8 cellular contexts compared by ENCODE assay signal in genomic region chr17:82037889-82038195, GRCh38. TPM values are rescaled to one million over a fixed set of nuclear protein-coding genes. Genes with fewer than 3 reads are reported as not detected.
A peak's percentile ranks its signal among the peaks of the same experiment; 100 is the strongest.
DNase-seq lines count a peak whose midpoint lies in the region; ATAC-seq, FAIRE-seq and TF ChIP-seq lines count a peak whose summit lies in the region.

No MANE protein-coding gene starts in this region.

- H3K23ac ChIP-seq in H1 (ENCODE audit: insufficient read length): no peak overlapping the region

- DNase-seq in CD4-positive, CD25-positive, alpha-beta regulatory T cell: no peak
- DNase-seq in NT2/D1 (ENCODE audit: low read depth, low spot score) (no peak), H1 (ENCODE audit: low read depth in 1 of 2, low spot score in 2 of 2) (no peak), osteoblast (ENCODE audit: insufficient read length, low spot score, missing footprints) (no peak), hippocampal formation (lab: John Stamatoyannopoulos, UW) (no peak), KG1 (lab: John Stamatoyannopoulos, UW) (no peak)

- TF ChIP-seq POLR2A in H1 (IDR thresholded peaks at IDR 0.05; ENCODE audit: control extremely low read depth in 1 of 2, low read depth in 2 of 2, low read length in 2 of 2): no peak

- WGBS in H1 (ENCODE audit: extremely low coverage in 1 of 2, insufficient coverage in 1 of 2, insufficient read length in 1 of 2, insufficient replicate concordance in 2 of 2, low coverage in 1 of 2, low lambda C conversion rate in 2 of 2, missing lambda C conversion rate in 1 of 2), 2 experiments: 29% methylated on average over 10 of the region's 10 CpGs; no CpG with 5 or more reads in 1 of the 2 experiments

- no peak overlapping the region for H4K5ac ChIP-seq in H1 (ENCODE audit: insufficient read length, low read depth, low read length)

- no peak overlapping the region for H2BK20ac ChIP-seq in H1 (ENCODE audit: low read length)

- no peak for TF ChIP-seq EP300 in H1 (IDR thresholded peaks at IDR 0.05; ENCODE audit: borderline replicate concordance in 1 of 2, low read depth in 2 of 2, low read length in 2 of 2)

- no peak overlapping the region for H3K4ac ChIP-seq in H1 (replicated peaks; ENCODE audit: insufficient read length, low read depth, low read length)

- peak overlapping the region; percentile 86 for H3K27ac ChIP-seq in CD4-positive, CD25-positive, alpha-beta regulatory T cell (ENCODE audit: insufficient read depth, low read length, poor library complexity, severe bottlenecking)
- H3K27ac ChIP-seq in H1 (ENCODE audit: low read depth, low read length) (no peak overlapping the region), osteoblast (ENCODE audit: low read depth, low read length) (peak overlapping the region; percentile 60)

- peaks cover 9% of the 10 kb centered on the region; the same call in 1 of the 2 replicates for H3K23me2 ChIP-seq in H1 (ENCODE audit: low read depth, low read length)

- H3K36me3 Mint-ChIP-seq in CD4-positive, CD25-positive, alpha-beta regulatory T cell: peaks cover 5% of the 10 kb centered on the region

- no peaks in the 10 kb centered on the region; the same call in 1 of the 2 replicates for H3K79me1 ChIP-seq in H1 (ENCODE audit: low read depth, low read length)

- no peak overlapping the region for H4K8ac ChIP-seq in H1 (ENCODE audit: extremely low read depth, insufficient read depth, low read length)

- no peak overlapping the region for H3K18ac ChIP-seq in H1 (ENCODE audit: extremely low read depth, low read length)

- H3K79me2 ChIP-seq in H1 (ENCODE audit: control insufficient read depth in 1 of 2, insufficient read depth in 2 of 2, low read length in 2 of 2) (no peaks in the 10 kb centered on the region; a peak in 1 of 4 replicates), osteoblast (ENCODE audit: insufficient read depth, low read length) (no peaks in the 10 kb centered on the region)

- TF ChIP-seq CTCF in H1 (IDR thresholded peaks at IDR 0.05; ENCODE audit: control extremely low read depth in 1 of 3, insufficient read depth in 1 of 3, low read depth in 1 of 3, low read length in 3 of 3): no peak
- TF ChIP-seq CTCF in osteoblast (IDR thresholded peaks at IDR 0.05; ENCODE audit: extremely low read depth, low read depth, low read length): no peak

- H3K27me3 Mint-ChIP-seq in CD4-positive, CD25-positive, alpha-beta regulatory T cell: no peaks in the 10 kb centered on the region

- H3K4me1 ChIP-seq in CD4-positive, CD25-positive, alpha-beta regulatory T cell (ENCODE audit: control insufficient read depth, insufficient read depth, low read length, poor library complexity, severe bottlenecking): peaks cover 23% of the 10 kb centered on the region
- H3K4me1 ChIP-seq in NT2/D1 (ENCODE audit: insufficient read depth, insufficient read length) (peaks cover 28% of the 10 kb centered on the region), H1 (replicated peaks in 1 of 4; ENCODE audit: control insufficient read depth in 3 of 4, insufficient read depth in 4 of 4, low read length in 3 of 4) (peaks cover 3 to 12% (median 4%) of the 10 kb centered on the region in 4 experiments; a peak in 6 of 7 replicates), osteoblast (ENCODE audit: insufficient read depth, low read length) (peaks cover 20% of the 10 kb centered on the region)

- TF ChIP-seq RAD21 in H1 (IDR thresholded peaks at IDR 0.05 in 1 of 2, conservative IDR thresholded peaks at IDR 0.05 in 1 of 2; ENCODE audit: low read depth in 2 of 2, low read length in 2 of 2): no peak

- H2BK15ac ChIP-seq in H1 (ENCODE audit: low read length): no peak overlapping the region

- ATAC-seq in CD4-positive, CD25-positive, alpha-beta regulatory T cell (ENCODE audit: low read depth in 2 of 2): no peak
- ATAC-seq in HG02970 (IDR thresholded peaks at IDR 0.05; ENCODE audit: low FRiP score, unreplicated experiment) (no peak), HG03159 (IDR thresholded peaks at IDR 0.05; ENCODE audit: unreplicated experiment) (no peak)

- no peaks in the 10 kb centered on the region for H3K9me3 Mint-ChIP-seq in CD4-positive, CD25-positive, alpha-beta regulatory T cell

- no peaks in the 10 kb centered on the region for H3K9me3 ChIP-seq in CD4-positive, CD25-positive, alpha-beta regulatory T cell (ENCODE audit: control insufficient read depth in 2 of 2, low read length in 2 of 2)
- H3K9me3 ChIP-seq in NT2/D1 (ENCODE audit: insufficient read depth, low read length) (no peaks in the 10 kb centered on the region), H1 (ENCODE audit: insufficient read depth in 2 of 2, low read depth in 1 of 2, low read length in 1 of 2) (no peaks in the 10 kb centered on the region), osteoblast (ENCODE audit: low read depth, low read length) (no peaks in the 10 kb centered on the region)

- H2AFZ ChIP-seq in H1 (ENCODE audit: low read length) (peak overlapping the region; percentile 85; the same call in 1 of the 2 replicates), osteoblast (ENCODE audit: low read length) (peak overlapping the region; percentile 93)

- H3K4me3 ChIP-seq in CD4-positive, CD25-positive, alpha-beta regulatory T cell (ENCODE audit: low read depth, low read length): peak overlapping the region; percentile 78
- no peak overlapping the region for H3K4me3 ChIP-seq in NT2/D1 (ENCODE audit: insufficient read length, low read depth)
- peak overlapping the region in 1 of 4 experiments; percentile 77; a peak in 4 of 8 replicates for H3K4me3 ChIP-seq in H1 (ENCODE audit: extremely low read depth in 1 of 4, insufficient read depth in 2 of 4, low read depth in 3 of 4, low read length in 4 of 4)
- peak overlapping the region; percentile 83 for H3K4me3 ChIP-seq in osteoblast (ENCODE audit: insufficient read depth, low read length)

- POLR2A ChIA-PET in H1 (lab: Charles Lee; ENCODE audit: partially characterized antibody): interaction anchor here (0.9 to 1.8 kb wide), 7 partner anchors 14 to 168 kb away, joined by 3 to 9 read pairs (median 6); partner anchors contain the start of genes CENPX, FASN, GPS1 and LRRC45

- H2AK5ac ChIP-seq in H1 (ENCODE audit: low read depth, low read length): no peak overlapping the region

- H3K9ac ChIP-seq in NT2/D1 (ENCODE audit: insufficient read length, low read depth) (peak overlapping the region; percentile 47), H1 (replicated peaks in 1 of 4; ENCODE audit: extremely low read depth in 1 of 4, low read depth in 3 of 4, low read length in 3 of 4) (no peak overlapping the region)

- no peaks in the 10 kb centered on the region for H3K36me3 ChIP-seq in CD4-positive, CD25-positive, alpha-beta regulatory T cell (ENCODE audit: control insufficient read depth, insufficient read depth, low read length)
- H3K36me3 ChIP-seq in NT2/D1 (ENCODE audit: insufficient read depth, insufficient read length, low read length): peaks cover 31% of the 10 kb centered on the region
- H3K36me3 ChIP-seq in H1 (ENCODE audit: control insufficient read depth in 2 of 4, insufficient read depth in 4 of 4, low read length in 3 of 4): no peaks in the 10 kb centered on the region; a peak in 1 of 8 replicates
- H3K36me3 ChIP-seq in osteoblast (ENCODE audit: insufficient read depth, low read length): no peaks in the 10 kb centered on the region

- FAIRE-seq in H1 (lab: Jason Lieb, UNC): no peak

- H4K20me1 ChIP-seq in H1 (replicated peaks in 1 of 2; ENCODE audit: control insufficient read depth in 1 of 2, insufficient read depth in 2 of 2, low read length in 2 of 2) (peaks cover 2 to 11% of the 10 kb centered on the region in 2 experiments), osteoblast (ENCODE audit: insufficient read depth, low read length) (peaks cover 5% of the 10 kb centered on the region)

- peaks cover 5 to 29% (median 13%) of the 10 kb centered on the region in 4 donors for H3K4me1 Mint-ChIP-seq in CD4-positive, CD25-positive, alpha-beta regulatory T cell

- peak overlapping the region; percentile 84 to 95 (median 91) for H3K4me3 Mint-ChIP-seq in CD4-positive, CD25-positive, alpha-beta regulatory T cell

- peak overlapping the region; percentile 71; the same call in 1 of the 2 replicates for H2BK12ac ChIP-seq in H1 (ENCODE audit: low read depth, low read length)

- peak overlapping the region; percentile 64 to 91 (median 87) for H3K27ac Mint-ChIP-seq in CD4-positive, CD25-positive, alpha-beta regulatory T cell

- CTCF ChIA-PET in H1 (lab: Charles Lee; ENCODE audit: partially characterized antibody): interaction anchor here (0.6 to 4.1 kb wide), 16 partner anchors 8 to 142 kb away, joined by 3 to 21 read pairs (median 4); partner anchors contain the start of genes GPS1 and RFNG

- H3K4me2 ChIP-seq in H1 (ENCODE audit: insufficient read depth in 1 of 2, low read depth in 2 of 2, low read length in 2 of 2) (peak overlapping the region; percentile 73 to 90), osteoblast (ENCODE audit: insufficient read depth, low read length) (peak overlapping the region; percentile 95)

- no peak overlapping the region for H3K56ac ChIP-seq in H1 (replicated peaks; ENCODE audit: insufficient read length, low read depth, low read length)

- H2BK5ac ChIP-seq in H1 (ENCODE audit: low read depth, low read length): no peak overlapping the region

- H2BK120ac ChIP-seq in H1 (replicated peaks; ENCODE audit: low read depth, low read length): no peak overlapping the region

- no peaks in the 10 kb centered on the region for H3K27me3 ChIP-seq in CD4-positive, CD25-positive, alpha-beta regulatory T cell (ENCODE audit: control insufficient read depth, insufficient read depth, low read length)
- peaks cover 17% of the 10 kb centered on the region for H3K27me3 ChIP-seq in NT2/D1 (ENCODE audit: insufficient read depth, insufficient read length)
- peaks cover 0 to 4% (median 0%) of the 10 kb centered on the region in 4 experiments; a peak in 1 of 7 replicates for H3K27me3 ChIP-seq in H1 (replicated peaks in 1 of 4; ENCODE audit: control insufficient read depth in 3 of 4, extremely low read depth in 1 of 4, insufficient read depth in 3 of 4, low read length in 3 of 4)
- no peaks in the 10 kb centered on the region for H3K27me3 ChIP-seq in osteoblast (ENCODE audit: insufficient read depth, low read length)

- H3K14ac ChIP-seq in H1 (ENCODE audit: insufficient read length): no peak overlapping the region

- no peak overlapping the region for H4K91ac ChIP-seq in H1 (replicated peaks; ENCODE audit: insufficient read length, low read length)

RNA-seq across cellular contexts. Expression of gene DCXR, which starts 0.3 kb away (rescaled TPM):
- 96.9 TPM for total RNA-seq in CD4-positive, CD25-positive, alpha-beta regulatory T cell
- polyA plus RNA-seq in CD4-positive, CD25-positive, alpha-beta regulatory T cell: 100 to 1,000 TPM; 125 to 150 (median 131) TPM
- 96.3 and 110 TPM in 2 replicates for total RNA-seq in H1 (2021; fragmentation: NEBNext Ultra II Directional; extraction: Animal tissue kit (Norgen Biotek cat#: 25700))
- 212 and 338 TPM in 2 replicates for polyA plus RNA-seq in H1 (2011; rRNA removed)
- polyA plus RNA-seq in H1 (2011; cell fraction: cytosol; rRNA removed): 163 TPM
- 167 TPM for polyA plus RNA-seq in H1 (2011; cell fraction: nucleus; rRNA removed)
- 92.1 to 118 TPM (median 110 TPM) in 4 replicates for polyA plus RNA-seq in H1 (2012, experiment 1 of 2)
- 187 TPM for polyA plus RNA-seq in H1 (2012, experiment 2 of 2)
- 57.6 TPM for polyA plus RNA-seq in H1 (2013, experiment 1 of 2)
- polyA plus RNA-seq in H1 (2013, experiment 2 of 2): 58.1 TPM
- polyA minus RNA-seq in H1 (2011; rRNA and poly(A)+ RNA removed): 35.5 and 81.7 TPM in 2 replicates
- polyA minus RNA-seq in H1 (2011; cell fraction: cytosol; rRNA and poly(A)+ RNA removed): 40.5 TPM
- polyA minus RNA-seq in H1 (2011; cell fraction: nucleus; rRNA and poly(A)+ RNA removed): 31.1 TPM
- total RNA-seq in osteoblast: 23.9 and 31.8 TPM in 2 replicates

RNA-seq across cellular contexts. Expression of gene RAC3, which starts 6.4 kb away (rescaled TPM):
- total RNA-seq in CD4-positive, CD25-positive, alpha-beta regulatory T cell: 3.6 TPM
- polyA plus RNA-seq in CD4-positive, CD25-positive, alpha-beta regulatory T cell: under 1 TPM in 1 of 4 donors, not detected in 3; 0.26 TPM
- total RNA-seq in H1 (2021; fragmentation: NEBNext Ultra II Directional; extraction: Animal tissue kit (Norgen Biotek cat#: 25700)): 167 and 177 TPM in 2 replicates
- polyA plus RNA-seq in H1 (2011; rRNA removed): 299 and 520 TPM in 2 replicates
- 290 TPM for polyA plus RNA-seq in H1 (2011; cell fraction: cytosol; rRNA removed)
- 408 TPM for polyA plus RNA-seq in H1 (2011; cell fraction: nucleus; rRNA removed)
- polyA plus RNA-seq in H1 (2012, experiment 1 of 2): 93.2 to 160 TPM (median 150 TPM) in 4 replicates
- 143 TPM for polyA plus RNA-seq in H1 (2012, experiment 2 of 2)
- 141 TPM for polyA plus RNA-seq in H1 (2013, experiment 1 of 2)
- 139 TPM for polyA plus RNA-seq in H1 (2013, experiment 2 of 2)
- polyA minus RNA-seq in H1 (2011; rRNA and poly(A)+ RNA removed): 54.1 and 62.9 TPM in 2 replicates
- polyA minus RNA-seq in H1 (2011; cell fraction: cytosol; rRNA and poly(A)+ RNA removed): 82.6 TPM
- polyA minus RNA-seq in H1 (2011; cell fraction: nucleus; rRNA and poly(A)+ RNA removed): 83.3 TPM
- total RNA-seq in osteoblast: 0.59 and 1.8 TPM in 2 replicates

RNA-seq across cellular contexts. Expression of gene RFNG, which starts 13.8 kb away (rescaled TPM):
- 35.1 TPM for total RNA-seq in CD4-positive, CD25-positive, alpha-beta regulatory T cell
- 1 to 10 TPM; 3.2 to 5.6 (median 4.4) TPM for polyA plus RNA-seq in CD4-positive, CD25-positive, alpha-beta regulatory T cell
- total RNA-seq in H1 (2021; fragmentation: NEBNext Ultra II Directional; extraction: Animal tissue kit (Norgen Biotek cat#: 25700)): 26.7 and 30.9 TPM in 2 replicates
- polyA plus RNA-seq in H1 (2011; rRNA removed): 28.4 and 50.3 TPM in 2 replicates
- polyA plus RNA-seq in H1 (2011; cell fraction: cytosol; rRNA removed): 25.7 TPM
- polyA plus RNA-seq in H1 (2011; cell fraction: nucleus; rRNA removed): 139 TPM
- polyA plus RNA-seq in H1 (2012, experiment 1 of 2): 26.1 to 34.2 TPM (median 32.0 TPM) in 4 replicates
- 32.2 TPM for polyA plus RNA-seq in H1 (2012, experiment 2 of 2)
- polyA plus RNA-seq in H1 (2013, experiment 1 of 2): 26.3 TPM
- 26.6 TPM for polyA plus RNA-seq in H1 (2013, experiment 2 of 2)
- 8.3 and 9.7 TPM in 2 replicates for polyA minus RNA-seq in H1 (2011; rRNA and poly(A)+ RNA removed)
- polyA minus RNA-seq in H1 (2011; cell fraction: cytosol; rRNA and poly(A)+ RNA removed): 15.2 TPM
- 23.8 TPM for polyA minus RNA-seq in H1 (2011; cell fraction: nucleus; rRNA and poly(A)+ RNA removed)
- total RNA-seq in osteoblast: 46.3 and 52.7 TPM in 2 replicates

RNA-seq across cellular contexts. Expression of gene GPS1, which starts 13.9 kb away (rescaled TPM):
- 87.5 TPM for total RNA-seq in CD4-positive, CD25-positive, alpha-beta regulatory T cell
- 100 to 1,000 TPM; 128 to 170 (median 162) TPM for polyA plus RNA-seq in CD4-positive, CD25-positive, alpha-beta regulatory T cell
- 153 and 157 TPM in 2 replicates for total RNA-seq in H1 (2021; fragmentation: NEBNext Ultra II Directional; extraction: Animal tissue kit (Norgen Biotek cat#: 25700))
- polyA plus RNA-seq in H1 (2011; rRNA removed): 277 and 354 TPM in 2 replicates
- polyA plus RNA-seq in H1 (2011; cell fraction: cytosol; rRNA removed): 226 TPM
- polyA plus RNA-seq in H1 (2011; cell fraction: nucleus; rRNA removed): 351 TPM
- 127 to 186 TPM (median 168 TPM) in 4 replicates for polyA plus RNA-seq in H1 (2012, experiment 1 of 2)
- 200 TPM for polyA plus RNA-seq in H1 (2012, experiment 2 of 2)
- polyA plus RNA-seq in H1 (2013, experiment 1 of 2): 99.3 TPM
- 100 TPM for polyA plus RNA-seq in H1 (2013, experiment 2 of 2)
- polyA minus RNA-seq in H1 (2011; rRNA and poly(A)+ RNA removed): 137 and 141 TPM in 2 replicates
- 110 TPM for polyA minus RNA-seq in H1 (2011; cell fraction: cytosol; rRNA and poly(A)+ RNA removed)
- 96.5 TPM for polyA minus RNA-seq in H1 (2011; cell fraction: nucleus; rRNA and poly(A)+ RNA removed)
- 90.2 and 93.7 TPM in 2 replicates for total RNA-seq in osteoblast

RNA-seq across cellular contexts. Expression of gene LRRC45, which starts 14.7 kb away (rescaled TPM):
- total RNA-seq in CD4-positive, CD25-positive, alpha-beta regulatory T cell: 16.6 TPM
- 1 to 10 TPM; 3.9 to 7.7 (median 6.0) TPM for polyA plus RNA-seq in CD4-positive, CD25-positive, alpha-beta regulatory T cell
- 28.2 and 29.0 TPM in 2 replicates for total RNA-seq in H1 (2021; fragmentation: NEBNext Ultra II Directional; extraction: Animal tissue kit (Norgen Biotek cat#: 25700))
- 11.5 and 17.3 TPM in 2 replicates for polyA plus RNA-seq in H1 (2011; rRNA removed)
- polyA plus RNA-seq in H1 (2011; cell fraction: cytosol; rRNA removed): 23.7 TPM
- 96.6 TPM for polyA plus RNA-seq in H1 (2011; cell fraction: nucleus; rRNA removed)
- 15.2 to 25.5 TPM (median 25.4 TPM) in 4 replicates for polyA plus RNA-seq in H1 (2012, experiment 1 of 2)
- 17.3 TPM for polyA plus RNA-seq in H1 (2012, experiment 2 of 2)
- polyA plus RNA-seq in H1 (2013, experiment 1 of 2): 14.7 TPM
- polyA plus RNA-seq in H1 (2013, experiment 2 of 2): 13.4 TPM
- 7.8 and 8.0 TPM in 2 replicates for polyA minus RNA-seq in H1 (2011; rRNA and poly(A)+ RNA removed)
- polyA minus RNA-seq in H1 (2011; cell fraction: cytosol; rRNA and poly(A)+ RNA removed): 14.1 TPM
- polyA minus RNA-seq in H1 (2011; cell fraction: nucleus; rRNA and poly(A)+ RNA removed): 21.5 TPM
- 12.1 and 13.4 TPM in 2 replicates for total RNA-seq in osteoblast

Comparison
In these comparisons a context has a peak if more than half of its experiments do, and no peak if none do; other contexts are left out.
1. RNA of gene RAC3, which starts 6.4 kb away (total RNA-seq): 167 to 177 TPM in H1; 3.6 TPM in CD4-positive, CD25-positive, alpha-beta regulatory T cell (single experiment) and 0.59 to 1.8 TPM in osteoblast; every median in the first group is over 10 times any median in the second.